ENCODE assay signal across 8 cellular contexts in the genomic region with DNA sequence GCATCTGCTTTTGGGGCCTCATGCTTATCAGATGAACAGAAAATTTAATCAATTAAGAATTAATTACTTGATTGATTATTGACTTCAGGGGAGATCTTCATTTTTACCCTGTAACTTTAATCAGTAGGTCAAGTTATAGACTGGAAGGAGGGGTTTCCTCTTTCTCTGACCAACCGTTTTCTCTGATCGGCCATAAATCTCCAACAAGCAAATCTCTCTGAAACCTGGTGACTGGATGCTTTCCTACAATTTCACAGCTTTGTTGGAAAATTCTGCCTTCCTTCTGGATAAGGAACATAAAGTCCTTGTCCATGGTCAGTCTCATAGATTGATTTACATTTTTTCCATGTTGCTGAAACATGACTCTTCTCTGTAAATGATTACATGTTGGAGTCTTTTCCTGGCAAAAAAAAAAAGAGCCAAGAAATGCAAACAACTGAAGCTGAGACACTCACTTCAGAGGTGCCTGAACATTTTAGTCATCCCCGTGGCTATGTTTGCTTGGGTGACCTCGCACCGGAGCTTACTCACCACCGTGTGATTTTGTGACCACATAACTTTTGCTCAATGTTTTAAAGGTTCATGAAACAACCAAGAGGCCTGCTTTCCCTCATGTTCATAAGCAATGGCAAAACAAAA. TPM values are rescaled to one million over a fixed set of nuclear protein-coding genes. Genes with fewer than 3 reads are reported as not detected.
DNase-seq lines count a peak whose midpoint lies in the region; ATAC-seq, FAIRE-seq and TF ChIP-seq lines count a peak whose summit lies in the region.

No MANE protein-coding gene starts in this region.

- H3K9me3 ChIP-seq in OCI-LY7 (ENCODE audit: low read length) (no peaks in the 10 kb centered on the region), HAP-1 (no peaks in the 10 kb centered on the region)

- peak overlapping the region; percentile 11 for H3K4me3 Mint-ChIP-seq in activated naive CD4-positive, alpha-beta T cell treated with anti-CD3 and anti-CD28 coated beads, Interleukin-2, amount 50 U/mL, for 24 hours

- H3K9me2 ChIP-seq in OCI-LY7 (ENCODE audit: insufficient read depth, low read length), result no peaks in the 10 kb centered on the region

- no peak for ATAC-seq in HG02884 (IDR thresholded peaks at IDR 0.05; ENCODE audit: unreplicated experiment)

- H3K79me2 ChIP-seq in mesendoderm (ENCODE audit: control insufficient read depth, insufficient read depth, low read length), result no peaks in the 10 kb centered on the region
- no peaks in the 10 kb centered on the region for H3K79me2 ChIP-seq in OCI-LY7 (ENCODE audit: insufficient read depth, low read depth, low read length)

- H3K23ac ChIP-seq in mesendoderm (ENCODE audit: low read length), result no peak overlapping the region

- H3K9me3 Mint-ChIP-seq in activated naive CD4-positive, alpha-beta T cell treated with anti-CD3 and anti-CD28 coated beads, Interleukin-2, amount 50 U/mL, for 24 hours, result no peaks in the 10 kb centered on the region

- no peaks in the 10 kb centered on the region for H3K36me3 Mint-ChIP-seq in activated naive CD4-positive, alpha-beta T cell treated with anti-CD3 and anti-CD28 coated beads, Interleukin-2, amount 50 U/mL, for 24 hours

- H3K27ac Mint-ChIP-seq in activated naive CD4-positive, alpha-beta T cell treated with anti-CD3 and anti-CD28 coated beads, Interleukin-2, amount 50 U/mL, for 24 hours, result peak overlapping the region; percentile 51

- H2BK120ac ChIP-seq in mesendoderm (ENCODE audit: low read depth, low read length), result no peak overlapping the region

- H3K4me1 ChIP-seq in mesendoderm (ENCODE audit: control insufficient read depth, low read depth, low read length) (no peaks in the 10 kb centered on the region), OCI-LY7 (ENCODE audit: insufficient read depth, low read length, poor library complexity, severe bottlenecking) (no peaks in the 10 kb centered on the region), HAP-1 (no peaks in the 10 kb centered on the region)

- no peaks in the 10 kb centered on the region for H4K20me1 ChIP-seq in OCI-LY7 (ENCODE audit: insufficient read depth, low read length)

- no peak overlapping the region for H4K8ac ChIP-seq in mesendoderm (ENCODE audit: low read depth, low read length)

- no peak overlapping the region for H3K4me2 ChIP-seq in mesendoderm (ENCODE audit: low read length)
- H3K4me2 ChIP-seq in OCI-LY7 (ENCODE audit: low read length), result no peak overlapping the region

- H3K27me3 Mint-ChIP-seq in activated naive CD4-positive, alpha-beta T cell treated with anti-CD3 and anti-CD28 coated beads, Interleukin-2, amount 50 U/mL, for 24 hours, result no peaks in the 10 kb centered on the region

- H2BK5ac ChIP-seq in mesendoderm (ENCODE audit: low read length), result no peak overlapping the region

- H3K79me1 ChIP-seq in mesendoderm (ENCODE audit: low read length), result no peaks in the 10 kb centered on the region

- no peak overlapping the region for H3K4ac ChIP-seq in mesendoderm (ENCODE audit: low read depth, low read length)

- FAIRE-seq in GM19239 (lab: Jason Lieb, UNC), result peak; percentile 83

- BruUV-seq in OCI-LY7 (replicated peaks; lab: Mats Ljungman, UMichigan), result no TSS peak

- H3K4me1 Mint-ChIP-seq in activated naive CD4-positive, alpha-beta T cell treated with anti-CD3 and anti-CD28 coated beads, Interleukin-2, amount 50 U/mL, for 24 hours, result peaks cover 23% of the 10 kb centered on the region

- no peak overlapping the region for H2AFZ ChIP-seq in OCI-LY7 (ENCODE audit: low read length)

- DNase-seq in ACHN (peak; percentile 94), GM19239 (ENCODE audit: insufficient read length, low spot score) (peak; percentile 91), HT-29 (ENCODE audit: low spot score) (peak; percentile 17), mesendoderm (peak; percentile 23), OCI-LY7 (ENCODE audit: low spot score) (no peak), HAP-1 (ENCODE audit: low spot score in 2 of 2) (no peak)

- H3K56ac ChIP-seq in mesendoderm (ENCODE audit: low read length), result no peak overlapping the region

- intact Hi-C loops in OCI-LY7 (cut with micrococcal nuclease; ENCODE audit: unreplicated experiment), result no loop called here

- no peak overlapping the region for H2BK15ac ChIP-seq in mesendoderm (replicated peaks; ENCODE audit: low read depth)

- no peak for TF ChIP-seq CTCF in OCI-LY7 (conservative IDR thresholded peaks at IDR 0.05; ENCODE audit: low read length)

- H3K27ac ChIP-seq in mesendoderm (ENCODE audit: low read depth, low read length) (no peak overlapping the region), OCI-LY7 (ENCODE audit: low read depth, low read length, poor library complexity, severe bottlenecking) (no peak overlapping the region)

- no peak overlapping the region for H4K5ac ChIP-seq in mesendoderm (ENCODE audit: low read length)

- H2AK5ac ChIP-seq in mesendoderm (ENCODE audit: low read length), result no peak overlapping the region

- H3K9ac ChIP-seq in mesendoderm (ENCODE audit: low read length), result no peak overlapping the region

- no peak overlapping the region for H3K18ac ChIP-seq in mesendoderm (ENCODE audit: low read length)

- H3K4me3 ChIP-seq in mesendoderm (ENCODE audit: low read length) (no peak overlapping the region), OCI-LY7 (ENCODE audit: low read depth, low read length, poor library complexity, severe bottlenecking) (no peak overlapping the region), HAP-1 (no peak overlapping the region)

- in situ Hi-C loops in ACHN (cut with HindIII; ENCODE audit: low pct_ligation_motif_present, low pct_unique_long_range_greater_than_20kb, low sequenced_read_pairs), result no loop called here
- in situ Hi-C loops in HAP-1 (cut with MboI; ENCODE audit: low sequenced_read_pairs), result no loop called here

- POLR2A ChIA-PET in OCI-LY7 (lab: Charles Lee), result interaction anchor here (0.7 kb wide), 2 partner anchors 29 to 184 kb away, joined by 5 to 6 read pairs; no protein-coding TSS in a partner anchor

- no CpG with 5 or more reads among the region's 6 CpGs for WGBS in mesendoderm (ENCODE audit: extremely low coverage, insufficient coverage, low lambda C conversion rate)

- H3K27me3 ChIP-seq in mesendoderm (ENCODE audit: insufficient read depth, low read length, poor library complexity), result no peaks in the 10 kb centered on the region
- no peaks in the 10 kb centered on the region for H3K27me3 ChIP-seq in HAP-1 (ENCODE audit: low read depth)

- CTCF ChIA-PET in OCI-LY7 (lab: Charles Lee; ENCODE audit: unreplicated experiment), result no interaction called here

- H3K36me3 ChIP-seq in mesendoderm (ENCODE audit: control insufficient read depth, insufficient read depth, low read length) (no peaks in the 10 kb centered on the region), OCI-LY7 (ENCODE audit: insufficient read depth, low read length) (no peaks in the 10 kb centered on the region), HAP-1 (replicated peaks) (no peaks in the 10 kb centered on the region)

RNA-seq across cellular contexts. Expression of a gene that starts 31.0 kb away (rescaled TPM):
- not detected in 2 replicates for total RNA-seq in HT-29 (2014; rRNA removed; shearing (Covaris generic))
- 0.91 TPM for polyA plus RNA-seq in mesendoderm (2013, experiment 1 of 2)
- 1.1 TPM for polyA plus RNA-seq in mesendoderm (2013, experiment 2 of 2)
- 143 and 189 TPM in 2 replicates for total RNA-seq in OCI-LY7 (2014; rRNA removed; shearing (Covaris generic))
- 281 and 291 TPM in 2 replicates for total RNA-seq in OCI-LY7 (2022)

Comparison
In these comparisons a context has a peak if more than half of its experiments do, and no peak if none do; other contexts are left out.
1. DNase-seq: peak in ACHN (single experiment), GM19239 (single experiment), HT-29 (single experiment) and mesendoderm (single experiment); none in OCI-LY7 (single experiment) and HAP-1 (0 of 2).
2. RNA of a gene that starts 31.0 kb away (total RNA-seq): 143 to 291 TPM in OCI-LY7; not detected in HT-29; every median in the first group is over 100 times any median in the second.